In genomic region chr12:121849660-121850059, GRCh38 we compare ENCODE assay signal across 2 cellular contexts.
TF ChIP-seq lines count a peak whose summit lies in the region.

No MANE protein-coding gene starts in this region.

TF ChIP-seq in A549, 52 proteins besides CTCF, POLR2A, EP300 and RAD21:
- TF ChIP-seq HEYL (CRISPR knock-in tag; IDR thresholded peaks at IDR 0.05), result no peak
- TF ChIP-seq FOXS1 (CRISPR knock-in tag; IDR thresholded peaks at IDR 0.05), result no peak
- no peak for TF ChIP-seq TP53 (CRISPR knock-in tag; IDR thresholded peaks at IDR 0.05)
- no peak for TF ChIP-seq MAX (IDR thresholded peaks at IDR 0.05)
- no peak for TF ChIP-seq CHD2 (IDR thresholded peaks at IDR 0.05; ENCODE audit: low read length, partially characterized antibody)
- no peak for TF ChIP-seq BHLHE40 (IDR thresholded peaks at IDR 0.05; ENCODE audit: low read depth, low read length)
- TF ChIP-seq NFE2L2 (conservative IDR thresholded peaks at IDR 0.05; ENCODE audit: low read length), result no peak
- TF ChIP-seq NR3C1 (IDR thresholded peaks at IDR 0.05), result no peak
- TF ChIP-seq MYC (IDR thresholded peaks at IDR 0.05; ENCODE audit: borderline replicate concordance, low read length), result no peak
- no peak for TF ChIP-seq ELK1 (IDR thresholded peaks at IDR 0.05; ENCODE audit: low read depth, low read length)
- no peak for TF ChIP-seq MAFK (IDR thresholded peaks at IDR 0.05; ENCODE audit: partially characterized antibody)
- TF ChIP-seq REST (IDR thresholded peaks at IDR 0.05), result no peak
- TF ChIP-seq E2F6 (IDR thresholded peaks at IDR 0.05; ENCODE audit: borderline replicate concordance, low read depth), result no peak
- no peak for TF ChIP-seq SREBF2 (IDR thresholded peaks at IDR 0.05)
- TF ChIP-seq POLR2AphosphoS2 (conservative IDR thresholded peaks at IDR 0.05; ENCODE audit: low read length), result no peak
- TF ChIP-seq KDM5A (IDR thresholded peaks at IDR 0.05), result no peak
- no peak for TF ChIP-seq ZC3H11A (IDR thresholded peaks at IDR 0.05)
- TF ChIP-seq CBX8 (IDR thresholded peaks at IDR 0.05), result no peak

TF ChIP-seq in HepG2, 621 proteins besides CTCF, POLR2A, EP300 and RAD21:
- TF ChIP-seq FOXO1 (CRISPR knock-in tag; IDR thresholded peaks at IDR 0.05), result no peak
- no peak for TF ChIP-seq ZSCAN20 (CRISPR knock-in tag; IDR thresholded peaks at IDR 0.05; ENCODE audit: borderline replicate concordance)
- TF ChIP-seq CSRNP2 (CRISPR knock-in tag; conservative IDR thresholded peaks at IDR 0.05; ENCODE audit: low read depth), result no peak
- TF ChIP-seq ZNF713 (CRISPR knock-in tag; IDR thresholded peaks at IDR 0.05), result no peak
- no peak for TF ChIP-seq NCOA2 (CRISPR knock-in tag; IDR thresholded peaks at IDR 0.05)
- TF ChIP-seq RARA (CRISPR knock-in tag; IDR thresholded peaks at IDR 0.05), result no peak
- no peak for TF ChIP-seq ZBTB43 (CRISPR knock-in tag; conservative IDR thresholded peaks at IDR 0.05)
- TF ChIP-seq NONO (IDR thresholded peaks at IDR 0.05), result no peak
- no peak for TF ChIP-seq NONO (CRISPR knock-in tag; conservative IDR thresholded peaks at IDR 0.05)
- TF ChIP-seq ZFP37 (CRISPR knock-in tag; IDR thresholded peaks at IDR 0.05; ENCODE audit: borderline replicate concordance), result no peak
- no peak for TF ChIP-seq NR2C2 (CRISPR knock-in tag; IDR thresholded peaks at IDR 0.05; ENCODE audit: borderline replicate concordance)
- TF ChIP-seq RNF2 (conservative IDR thresholded peaks at IDR 0.05; ENCODE audit: low read depth), result no peak
- no peak for TF ChIP-seq HNF4A (CRISPR knock-in tag; IDR thresholded peaks at IDR 0.05)
- TF ChIP-seq HOXD1 (CRISPR knock-in tag; IDR thresholded peaks at IDR 0.05), result no peak
- no peak for TF ChIP-seq PTBP1 (IDR thresholded peaks at IDR 0.05; ENCODE audit: low read depth, low read length, poor library complexity, severe bottlenecking)
